In the genomic region with DNA sequence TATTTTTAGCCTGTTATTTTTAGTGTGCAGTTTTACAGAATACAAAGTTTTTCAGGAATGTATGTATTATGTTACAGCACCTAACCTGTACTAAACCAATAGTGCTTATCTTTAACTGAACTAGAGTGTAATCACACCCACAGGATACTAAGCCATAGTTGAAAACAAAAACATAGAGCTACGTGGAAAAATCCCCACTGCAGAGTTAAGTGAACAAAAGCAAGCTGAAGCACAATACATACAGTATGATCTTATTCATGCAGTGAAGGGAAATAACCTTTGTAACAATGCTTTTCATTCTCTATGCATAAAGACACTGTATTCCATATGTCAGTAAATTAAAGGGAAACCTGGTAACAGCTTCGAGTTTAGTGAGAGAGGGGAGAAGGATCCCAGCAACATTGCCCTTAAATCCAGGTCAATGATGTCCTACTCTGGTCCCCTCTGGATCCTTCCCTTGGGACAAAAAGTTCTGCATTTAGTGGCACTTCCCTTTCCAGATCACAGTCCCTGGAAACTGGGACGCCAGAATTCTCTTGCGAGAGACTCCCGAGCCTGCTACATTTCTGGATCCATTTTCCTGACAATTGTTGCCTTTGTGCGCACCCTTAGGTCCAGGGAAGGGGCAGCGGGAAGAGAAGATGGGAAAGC, we compare ENCODE assay signal across 16 cellular contexts.
DNase-seq lines count a peak whose midpoint lies in the region; ATAC-seq and TF ChIP-seq lines count a peak whose summit lies in the region.
"Had no signal": no experiment of that assay in that cellular context is flagged by ENCODE, and none has a peak within 500 bp of the region (broad histone marks: within the 10 kb centered on the region; RNA-seq: fewer than 3 reads in every experiment).

No MANE protein-coding gene starts in this region.

- peak overlapping the region; percentile 51 for H2AFZ ChIP-seq in IMR-90 (replicated peaks; ENCODE audit: low read length, poor library complexity)
- no peak overlapping the region for H2AFZ ChIP-seq in neural progenitor cell (replicated peaks)
- no peak overlapping the region for H2AFZ ChIP-seq in Karpas-422 (ENCODE audit: low read length)

- WGBS in IMR-90 (ENCODE audit: extremely low coverage in 2 of 2, insufficient read length in 1 of 2), 2 experiments = no CpG with 5 or more reads among the region's 7 CpGs

- TF ChIP-seq CTCF in GM06990 (IDR thresholded peaks at IDR 0.05; ENCODE audit: insufficient read depth, low read length, poor library complexity, severe bottlenecking) (no peak), IMR-90 (conservative IDR thresholded peaks at IDR 0.05; ENCODE audit: low read depth, low read length) (no peak), neural progenitor cell (IDR thresholded peaks at IDR 0.05) (no peak)

- H3K9ac ChIP-seq in IMR-90 (ENCODE audit: low read depth, low read length) (no peak overlapping the region), neural progenitor cell (no peak overlapping the region), Karpas-422 (ENCODE audit: low read length) (no peak overlapping the region)
- H3K9ac ChIP-seq: BLaER1 treated with 17β-estradiol and CSF1 and Interleukin-3, amounts not matched to agents 10 nM and 100 nM had no signal

- no peak overlapping the region for H4K5ac ChIP-seq in IMR-90 (ENCODE audit: low read depth, low read length)

- H3K4me1 ChIP-seq in IMR-90 (ENCODE audit: control insufficient read depth, insufficient read depth, low read length) (no peaks in the 10 kb centered on the region), neural progenitor cell (no peaks in the 10 kb centered on the region), Karpas-422 (ENCODE audit: low read length) (peaks cover 26% of the 10 kb centered on the region)
- H3K4me1 ChIP-seq in naive thymus-derived CD4-positive, alpha-beta T cell (ENCODE audit: control insufficient read depth in 2 of 2, insufficient read depth in 2 of 2, low read length in 2 of 2) = peaks cover 21 to 44% of the 10 kb centered on the region in 2 donors
- H3K4me1 ChIP-seq: right lobe of liver had no signal

- no peak for TF ChIP-seq RAD21 in IMR-90 (IDR thresholded peaks at IDR 0.05; ENCODE audit: low read length)

- no peaks in the 10 kb centered on the region for H3K9me2 ChIP-seq in Karpas-422 (replicated peaks; ENCODE audit: insufficient read depth, low read length)

- no peak overlapping the region for H2BK20ac ChIP-seq in IMR-90 (ENCODE audit: low read depth, low read length)

- no peaks in the 10 kb centered on the region for H3F3A ChIP-seq in neural progenitor cell (ENCODE audit: low read depth)

- H3K36me3 ChIP-seq in GM06990 (ENCODE audit: control insufficient read depth, insufficient read depth, low read length) (no peaks in the 10 kb centered on the region), IMR-90 (ENCODE audit: control insufficient read depth, insufficient read depth, low read length) (no peaks in the 10 kb centered on the region), neural progenitor cell (no peaks in the 10 kb centered on the region), Karpas-422 (ENCODE audit: insufficient read depth, low read length) (no peaks in the 10 kb centered on the region)
- H3K36me3 ChIP-seq in naive thymus-derived CD4-positive, alpha-beta T cell (ENCODE audit: control insufficient read depth in 2 of 3, insufficient read depth in 3 of 3, low read length in 3 of 3) = no peaks in the 10 kb centered on the region
- H3K36me3 ChIP-seq: BLaER1 treated with 17β-estradiol and CSF1 and Interleukin-3, amounts not matched to agents 10 nM and 100 nM; right lobe of liver had no signal

- intact Hi-C loops in IMR-90 (cut with micrococcal nuclease) = no loop called here
- intact Hi-C loops in naive thymus-derived CD4-positive, alpha-beta T cell (cut with micrococcal nuclease) = loop anchor here in 1 of 2 donors (2.0 kb wide), 1 partner anchor 45 kb away; no protein-coding TSS in a partner anchor

- no peak overlapping the region for H3K18ac ChIP-seq in IMR-90 (ENCODE audit: low read depth, low read length)

- dilution Hi-C loops in IMR-90 (cut with HindIII; ENCODE audit: low sequenced_read_pairs, unreplicated experiment) = no loop called here

- H3K27ac Mint-ChIP-seq in activated T-helper 17 cell treated with anti-CD3 and anti-CD28 coated beads, Interleukin-2, amount 50 U/mL, for 72 hours = peak overlapping the region; percentile 92
- peak overlapping the region in 7 of 9 donors; percentile 48 to 96 (median 72) for H3K27ac Mint-ChIP-seq in naive thymus-derived CD4-positive, alpha-beta T cell
- no peak overlapping the region for H3K27ac Mint-ChIP-seq in neural progenitor cell

- peaks cover 58% of the 10 kb centered on the region for H3K4me1 Mint-ChIP-seq in activated T-helper 17 cell treated with anti-CD3 and anti-CD28 coated beads, Interleukin-2, amount 50 U/mL, for 72 hours
- peaks cover 27 to 90% (median 40%) of the 10 kb centered on the region in 7 donors for H3K4me1 Mint-ChIP-seq in naive thymus-derived CD4-positive, alpha-beta T cell
- H3K4me1 Mint-ChIP-seq in neural progenitor cell = no peaks in the 10 kb centered on the region

- POLR2A ChIA-PET in IMR-90 (lab: Charles Lee; ENCODE audit: unreplicated experiment) = no interaction called here
- POLR2A ChIA-PET in naive thymus-derived CD4-positive, alpha-beta T cell (lab: Charles Lee) = interaction anchor here (0.7 to 1.2 kb wide), 2 partner anchors 8 to 121 kb away, joined by 3 to 4 read pairs; a partner anchor contains a TSS

- no peak overlapping the region for H2BK5ac ChIP-seq in IMR-90 (ENCODE audit: low read depth, low read length, poor library complexity, severe bottlenecking)

- in situ Hi-C loops in IMR-90 (cut with MboI; ENCODE audit: low sequenced_read_pairs) = no loop called here

- H3K36me3 Mint-ChIP-seq in activated T-helper 17 cell treated with anti-CD3 and anti-CD28 coated beads, Interleukin-2, amount 50 U/mL, for 72 hours (ENCODE audit: low read depth) = no peaks in the 10 kb centered on the region
- peaks cover 0 to 30% (median 8%) of the 10 kb centered on the region in 5 donors for H3K36me3 Mint-ChIP-seq in naive thymus-derived CD4-positive, alpha-beta T cell
- peaks cover 2% of the 10 kb centered on the region for H3K36me3 Mint-ChIP-seq in neural progenitor cell

- H3K79me2 ChIP-seq in neural progenitor cell (ENCODE audit: low read depth) = no peaks in the 10 kb centered on the region
- no peaks in the 10 kb centered on the region for H3K79me2 ChIP-seq in Karpas-422 (ENCODE audit: low read length)

- no peaks in the 10 kb centered on the region for H3K9me1 ChIP-seq in IMR-90 (ENCODE audit: insufficient read depth, low read length)

- H3K27ac ChIP-seq in IMR-90 (ENCODE audit: insufficient read depth, low read length) (no peak overlapping the region), neural progenitor cell (no peak overlapping the region), Karpas-422 (ENCODE audit: low read length) (no peak overlapping the region)
- H3K27ac ChIP-seq in naive thymus-derived CD4-positive, alpha-beta T cell (ENCODE audit: low read depth, low read length) = peak overlapping the region; percentile 37
- H3K27ac ChIP-seq: BLaER1 treated with 17β-estradiol and CSF1 and Interleukin-3, amounts not matched to agents 10 nM and 100 nM; right lobe of liver; VCaP had no signal

- no peaks in the 10 kb centered on the region for H3K79me1 ChIP-seq in IMR-90 (ENCODE audit: low read depth in 1 of 2, low read length in 2 of 2)

- H2BK15ac ChIP-seq in IMR-90 (ENCODE audit: low read depth, low read length) = no peak overlapping the region

- no TSS peak for BruUV-seq in IMR-90 (replicated peaks; lab: Mats Ljungman, UMichigan)

- no peak overlapping the region for H3K4ac ChIP-seq in IMR-90 (ENCODE audit: low read depth, low read length)

- H3K27me3 ChIP-seq in GM06990 (replicated peaks; ENCODE audit: control insufficient read depth, insufficient read depth, low read length) (no peaks in the 10 kb centered on the region), IMR-90 (ENCODE audit: control insufficient read depth, insufficient read depth, low read length) (peaks cover 3% of the 10 kb centered on the region), neural progenitor cell (no peaks in the 10 kb centered on the region), Karpas-422 (ENCODE audit: low read length) (no peaks in the 10 kb centered on the region)
- no peaks in the 10 kb centered on the region for H3K27me3 ChIP-seq in naive thymus-derived CD4-positive, alpha-beta T cell (ENCODE audit: control insufficient read depth in 2 of 2, insufficient read depth in 2 of 2, low read length in 2 of 2)
- H3K27me3 ChIP-seq: BLaER1 treated with 17β-estradiol and CSF1 and Interleukin-3, amounts not matched to agents 10 nM and 100 nM; right lobe of liver had no signal

- H3K23ac ChIP-seq in IMR-90 (ENCODE audit: low read depth, low read length) = no peak overlapping the region

- H3K27me3 Mint-ChIP-seq in activated T-helper 17 cell treated with anti-CD3 and anti-CD28 coated beads, Interleukin-2, amount 50 U/mL, for 72 hours = no peaks in the 10 kb centered on the region
- H3K27me3 Mint-ChIP-seq in naive thymus-derived CD4-positive, alpha-beta T cell = no peaks in the 10 kb centered on the region
- H3K27me3 Mint-ChIP-seq in neural progenitor cell (ENCODE audit: insufficient read depth, low read depth) = peaks cover 10% of the 10 kb centered on the region

- H4K20me1 ChIP-seq in IMR-90 (ENCODE audit: insufficient read depth, low read length) (no peaks in the 10 kb centered on the region), neural progenitor cell (ENCODE audit: low read depth) (no peaks in the 10 kb centered on the region), Karpas-422 (ENCODE audit: insufficient read depth, low read depth, low read length) (no peaks in the 10 kb centered on the region)
- H4K20me1 ChIP-seq: BLaER1 treated with 17β-estradiol and CSF1 and Interleukin-3, amounts not matched to agents 10 nM and 100 nM had no signal

- H3K14ac ChIP-seq in IMR-90 (replicated peaks; ENCODE audit: low read depth, low read length) = no peak overlapping the region

- no peak for ATAC-seq in IMR-90 (ENCODE audit: low read depth)
- peak; percentile 45 for ATAC-seq in activated T-helper 17 cell treated with anti-CD3 and anti-CD28 coated beads, Interleukin-2, amount 50 U/mL, for 72 hours (replicated peaks)
- ATAC-seq in naive thymus-derived CD4-positive, alpha-beta T cell = peak; percentile 46
- ATAC-seq: left cardiac atrium, right lobe of liver had no signal

- H3K9me3 Mint-ChIP-seq in activated T-helper 17 cell treated with anti-CD3 and anti-CD28 coated beads, Interleukin-2, amount 50 U/mL, for 72 hours = peaks cover 3% of the 10 kb centered on the region
- peaks cover 0 to 14% (median 0%) of the 10 kb centered on the region in 11 donors for H3K9me3 Mint-ChIP-seq in naive thymus-derived CD4-positive, alpha-beta T cell
- H3K9me3 Mint-ChIP-seq in neural progenitor cell = peaks cover 11% of the 10 kb centered on the region

- no peak overlapping the region for H2AK9ac ChIP-seq in IMR-90 (replicated peaks; ENCODE audit: low read depth, low read length, poor library complexity)

- no peak for TF ChIP-seq POLR2A in IMR-90 (IDR thresholded peaks at IDR 0.05; ENCODE audit: low read depth, low read length)

- no peak overlapping the region for H4K91ac ChIP-seq in IMR-90 (ENCODE audit: insufficient read depth, low read depth, low read length)

- no peak overlapping the region for H3K4me3 ChIP-seq in GM06990 (replicated peaks; ENCODE audit: low read depth, low read length)
- no peak overlapping the region for H3K4me3 ChIP-seq in IMR-90 (ENCODE audit: insufficient read depth, low read depth, low read length)
- no peak overlapping the region for H3K4me3 ChIP-seq in naive thymus-derived CD4-positive, alpha-beta T cell (ENCODE audit: low read length)
- H3K4me3 ChIP-seq in neural progenitor cell = no peak overlapping the region
- no peak overlapping the region for H3K4me3 ChIP-seq in Karpas-422 (ENCODE audit: low read length)
- H3K4me3 ChIP-seq: BLaER1 treated with 17β-estradiol and CSF1 and Interleukin-3, amounts not matched to agents 10 nM and 100 nM; right lobe of liver had no signal

- H2AK5ac ChIP-seq in IMR-90 (ENCODE audit: low read depth, low read length) = no peak overlapping the region

- H2BK120ac ChIP-seq in IMR-90 (ENCODE audit: low read depth, low read length) = no peak overlapping the region

- peak; percentile 29 for DNase-seq in GM06990 (ENCODE audit: extremely low read depth, insufficient read length)
- no peak for DNase-seq in IMR-90
- peak in 2 of 9 donors; percentile 8 to 14 for DNase-seq in naive thymus-derived CD4-positive, alpha-beta T cell
- no peak for DNase-seq in neural progenitor cell (ENCODE audit: low spot score)
- no peak for DNase-seq in NCI-H1694 treated with DMSO at 0.1 percent for 48 hours (lab: John Stamatoyannopoulos, UW)
- DNase-seq in Karpas-422 = no peak
- DNase-seq: aorta, DND-41, foreskin fibroblast, KBM-7, left cardiac atrium, NCI-H1417, right lobe of liver had no signal

- H4K8ac ChIP-seq in IMR-90 (ENCODE audit: low read depth in 2 of 2, low read length in 2 of 2) = no peak overlapping the region

- H3K9me3 ChIP-seq in IMR-90 (ENCODE audit: control insufficient read depth, insufficient read depth, low read length) = no peaks in the 10 kb centered on the region
- H3K9me3 ChIP-seq in naive thymus-derived CD4-positive, alpha-beta T cell (ENCODE audit: control insufficient read depth in 2 of 3, low read length in 3 of 3) = no peaks in the 10 kb centered on the region
- H3K9me3 ChIP-seq in neural progenitor cell (ENCODE audit: low read depth) = no peaks in the 10 kb centered on the region
- no peaks in the 10 kb centered on the region for H3K9me3 ChIP-seq in Karpas-422 (ENCODE audit: low read length)
- H3K9me3 ChIP-seq: right lobe of liver had no signal

- H3K4me2 ChIP-seq in IMR-90 (ENCODE audit: low read depth, low read length) (no peak overlapping the region), neural progenitor cell (no peak overlapping the region), Karpas-422 (ENCODE audit: low read depth, low read length, poor library complexity, severe bottlenecking) (no peak overlapping the region)

- no peak overlapping the region for H3K56ac ChIP-seq in IMR-90 (ENCODE audit: extremely low read depth, insufficient read depth, low read length)

- peak overlapping the region; percentile 64 for H3K4me3 Mint-ChIP-seq in activated T-helper 17 cell treated with anti-CD3 and anti-CD28 coated beads, Interleukin-2, amount 50 U/mL, for 72 hours
- H3K4me3 Mint-ChIP-seq in naive thymus-derived CD4-positive, alpha-beta T cell = peak overlapping the region in 2 of 10 donors; percentile 12 to 75
- H3K4me3 Mint-ChIP-seq in neural progenitor cell = no peak overlapping the region

- CTCF ChIA-PET in IMR-90 (lab: Yijun Ruan, JAX) = interaction anchor here (0.8 kb wide), 1 partner anchor 16 kb away, joined by 3 read pairs; no protein-coding TSS in a partner anchor
- CTCF ChIA-PET in naive thymus-derived CD4-positive, alpha-beta T cell (lab: Charles Lee) = interaction anchor here (0.6 kb wide), 1 partner anchor 201 kb away, joined by 3 read pairs; no protein-coding TSS in a partner anchor
